8 cellular contexts compared by ENCODE assay signal in genomic region chr4:152779513-152780266, GRCh38. TPM values are rescaled to one million over a fixed set of nuclear protein-coding genes. Genes with fewer than 3 reads are reported as not detected.
DNase-seq lines count a peak whose midpoint lies in the region; ATAC-seq and TF ChIP-seq lines count a peak whose summit lies in the region.

Gene ARFIP1 (plus strand): TSS chr4:152779954. CDS start chr4:152829634, 49,680 bp downstream.
Gene TIGD4 (minus strand): TSS chr4:152779730. CDS start chr4:152771004, 8,726 bp downstream.

- no peaks in the 10 kb centered on the region for H3F3A ChIP-seq in OCI-LY1 (ENCODE audit: insufficient read depth, low read length)

- H3K9ac ChIP-seq in OCI-LY1 (ENCODE audit: low read length), result peak within 1 kb of the TSS; percentile 74

- H3K36me3 ChIP-seq in OCI-LY1 (ENCODE audit: insufficient read depth, low read length) (no peaks in the 10 kb centered on the region), mucosa of descending colon (ENCODE audit: low read depth) (no peaks in the 10 kb centered on the region)

- intact Hi-C loops in mucosa of descending colon (cut with DNase I, micrococcal nuclease), result loop anchor here in 1 of 2 donors (5.0 kb wide), 1 partner anchor 178 kb away; no protein-coding TSS in a partner anchor

- H3K9me2 ChIP-seq in OCI-LY1 (ENCODE audit: low read depth, low read length), result no peaks in the 10 kb centered on the region

- H3K4me1 ChIP-seq in OCI-LY1 (ENCODE audit: insufficient read depth, low read length, severe bottlenecking) (peaks cover 37% of the 10 kb centered on the region), mucosa of descending colon (ENCODE audit: low read depth) (peaks cover 16% of the 10 kb centered on the region)

- no peaks in the 10 kb centered on the region; the same call in 1 of the 2 replicates for H3K79me2 ChIP-seq in OCI-LY1 (ENCODE audit: insufficient read depth, low read length)

- no peaks in the 10 kb centered on the region for H4K20me1 ChIP-seq in OCI-LY1 (ENCODE audit: insufficient read depth, low read length)

- H3K4me3 ChIP-seq in OCI-LY1 (ENCODE audit: low read depth, low read length, poor library complexity, severe bottlenecking), result peak within 1 kb of the TSS; percentile 81
- peak within 1 kb of the TSS; percentile 56 for H3K4me3 ChIP-seq in mucosa of descending colon

- peak; percentile 90 for ATAC-seq in GM21515 (IDR thresholded peaks at IDR 0.05; ENCODE audit: unreplicated experiment)
- peak; percentile 97 for ATAC-seq in mucosa of descending colon

- TF ChIP-seq CTCF in OCI-LY1 (IDR thresholded peaks at IDR 0.05; ENCODE audit: low read length) (peak; percentile 62; the same call in 1 of the 2 replicates), mucosa of descending colon (IDR thresholded peaks at IDR 0.05) (peak; percentile 6)

- H3K27ac ChIP-seq in OCI-LY1 (ENCODE audit: low read depth, low read length, poor library complexity, severe bottlenecking) (peak within 1 kb of the TSS; percentile 49), epithelial cell of prostate (peak within 1 kb of the TSS; percentile 87)

- H3K27me3 ChIP-seq in OCI-LY1 (ENCODE audit: insufficient read depth, low read length), result no peaks in the 10 kb centered on the region

- no peaks in the 10 kb centered on the region for H3K9me3 ChIP-seq in OCI-LY1 (ENCODE audit: low read length)
- no peaks in the 10 kb centered on the region for H3K9me3 ChIP-seq in mucosa of descending colon

- DNase-seq in DMS 273 treated with DMSO at 0.1 percent for 48 hours (lab: John Stamatoyannopoulos, UW) (peak; percentile 75), HuH-7 (ENCODE audit: low spot score) (peak; percentile 86), activated T-cell treated with anti-CD3 and anti-CD28 coated beads for 24 hours (ENCODE audit: low read depth) (peak; percentile 91), epithelial cell of prostate (ENCODE audit: low read depth, low spot score) (peak; percentile 88), mucosa of descending colon (peak; percentile 97 to 99 (median 98))
- DNase-seq in stimulated activated CD8-positive, alpha-beta memory T cell treated with anti-CD3 and anti-CD28 coated beads, Interleukin-4, amount 100 ng/mL, for 24 hours (ENCODE audit: low read depth), result peak; percentile 91

- peak within 1 kb of the TSS; percentile 43 for H2AFZ ChIP-seq in OCI-LY1 (ENCODE audit: low read length)

- H3K4me2 ChIP-seq in OCI-LY1 (ENCODE audit: low read length), result peak within 1 kb of the TSS; percentile 97

RNA-seq across cellular contexts. Expression of gene ARFIP1, which starts in this region (rescaled TPM):
- 10 to 100 TPM; 41.9 to 81.4 (median 50.1) TPM for total RNA-seq in mucosa of descending colon

RNA-seq across cellular contexts. Expression of gene TIGD4, which starts in this region (rescaled TPM):
- total RNA-seq in mucosa of descending colon, result under 1 TPM; 0.23 to 0.39 (median 0.38) TPM

Comparison
In these comparisons a context has a peak if more than half of its experiments do, and no peak if none do; other contexts are left out.
1. Peak in every context shown above with its lines: DNase-seq, ATAC-seq, H3K4me3 ChIP-seq and H3K27ac ChIP-seq.